Comparison of ENCODE assay signal across 5 cellular contexts in genomic region chr7:26726051-26726450, GRCh38.
"Had no signal": no experiment of that assay in that cellular context is flagged by ENCODE, and none has a peak within 500 bp of the region (broad histone marks: within the 10 kb centered on the region; RNA-seq: fewer than 3 reads in every experiment).

No MANE protein-coding gene starts in this region.

- H3K4me3 Mint-ChIP-seq: IgD-negative memory B cell had no signal

- H3K4me3 ChIP-seq: K562 had no signal

- H3K27ac Mint-ChIP-seq: IgD-negative memory B cell had no signal

- DNase-seq: IMR-90, KBM-7 had no signal

- H3K27ac ChIP-seq: HL-60 had no signal

- H3K27me3 Mint-ChIP-seq: IgD-negative memory B cell had no signal
